ENCODE assay signal across 8 cellular contexts in the genomic region with DNA sequence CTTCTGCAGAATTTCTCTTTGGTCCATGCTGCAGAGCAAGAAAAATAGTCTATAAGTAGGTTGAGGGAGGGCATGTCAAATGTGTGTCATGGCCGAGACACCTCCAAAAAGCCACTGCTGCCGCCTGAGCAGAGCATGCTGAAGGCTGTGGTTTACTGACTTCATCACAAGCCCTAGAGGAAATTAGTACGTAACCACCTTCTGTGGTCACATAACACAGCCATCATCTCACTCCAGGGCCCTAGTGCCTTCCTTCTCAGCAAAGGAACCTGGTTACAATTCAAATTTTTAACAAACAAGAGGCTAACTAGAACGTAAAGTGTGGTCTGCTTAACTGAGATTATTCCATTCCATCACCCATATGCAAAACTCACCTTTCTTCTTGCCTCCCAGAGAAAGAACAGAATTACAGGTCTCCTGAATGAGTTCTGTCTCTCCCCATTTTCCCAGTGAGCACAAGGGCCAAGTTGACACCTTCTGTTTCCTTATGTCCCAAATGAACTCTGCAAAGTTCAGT. TPM values are rescaled to one million over a fixed set of nuclear protein-coding genes. Genes with fewer than 3 reads are reported as not detected.
DNase-seq lines count a peak whose midpoint lies in the region; ATAC-seq and TF ChIP-seq lines count a peak whose summit lies in the region.

A gene (minus strand): TSS at position 116 of the 517 bp plus-strand sequence.

- in situ Hi-C loops in GM13976 (cut with MboI; ENCODE audit: low sequenced_read_pairs, unreplicated experiment): no loop called here

- DNase-seq in GM13976 (ENCODE audit: low spot score): peak; percentile 56
- DNase-seq in NOMO-1 treated with DMSO at 0.1 percent for 48 hours (lab: John Stamatoyannopoulos, UW; ENCODE audit: unreplicated experiment): peak; percentile 94
- DNase-seq in activated T-cell treated with anti-CD3 and anti-CD28 coated beads for 1 hour (ENCODE audit: low read depth): peak; percentile 63
- peak; percentile 50 for DNase-seq in fibroblast of the aortic adventitia (ENCODE audit: low read depth)
- DNase-seq in stimulated activated CD4-positive, alpha-beta T cell treated with anti-CD3 and anti-CD28 coated beads, Interleukin-15, amount 100 ng/mL, for 1 hour (ENCODE audit: low read depth in 1 of 2, low spot score in 1 of 2): peak; percentile 57 to 60
- DNase-seq in epidermal melanocyte (ENCODE audit: insufficient read length, low spot score): no peak
- no peak for DNase-seq in NCI-H2029 treated with DMSO at 0.1 percent for 48 hours (lab: John Stamatoyannopoulos, UW)

- peak; percentile 90 for ATAC-seq in HG02610 (IDR thresholded peaks at IDR 0.05; ENCODE audit: unreplicated experiment)

- H3K4me3 ChIP-seq in fibroblast of the aortic adventitia (ENCODE audit: low read depth, low read length): no peak within 1 kb of the TSS

- no peak for TF ChIP-seq CTCF in GM13976 (IDR thresholded peaks at IDR 0.05; ENCODE audit: borderline replicate concordance, control extremely low read depth, extremely low read depth, insufficient read depth, missing control alignments)
- TF ChIP-seq CTCF in fibroblast of the aortic adventitia (IDR thresholded peaks at IDR 0.05; ENCODE audit: insufficient read depth, low read length): no peak

RNA-seq across cellular contexts. Expression of the gene that starts here (rescaled TPM):
- 0.99 and 1.6 TPM in 2 replicates for total RNA-seq in fibroblast of the aortic adventitia (ENCODE audit: low replicate concordance)

Comparison
In these comparisons a context has a peak if more than half of its experiments do, and no peak if none do; other contexts are left out.
1. DNase-seq: peak in GM13976 (single experiment), NOMO-1 treated with DMSO at 0.1 percent for 48 hours (single experiment), activated T-cell treated with anti-CD3 and anti-CD28 coated beads for 1 hour (single experiment), fibroblast of the aortic adventitia (single experiment) and stimulated activated CD4-positive, alpha-beta T cell treated with anti-CD3 and anti-CD28 coated beads, Interleukin-15, amount 100 ng/mL, for 1 hour (2 of 2); none in epidermal melanocyte (single experiment) and NCI-H2029 treated with DMSO at 0.1 percent for 48 hours (single experiment).